In genomic region chr14:75279739-75280447, GRCh38 we compare ENCODE assay signal across 8 cellular contexts. TPM values are rescaled to one million over a fixed set of nuclear protein-coding genes. Genes with fewer than 3 reads are reported as not detected.
DNase-seq lines count a peak whose midpoint lies in the region; ATAC-seq and TF ChIP-seq lines count a peak whose summit lies in the region.

No MANE protein-coding gene starts in this region.

- H3K27ac Mint-ChIP-seq in stimulated activated effector memory CD8-positive, alpha-beta T cell treated with anti-CD3 and anti-CD28 coated beads, Interleukin-12 subunit alpha, Interleukin-12 subunit beta, amount 100 ng/mL, for 72 hours: peak overlapping the region; percentile 98

- intact Hi-C loops in ascending aorta (cut with DNase I): no loop called here

- H3K4me3 Mint-ChIP-seq in stimulated activated effector memory CD8-positive, alpha-beta T cell treated with anti-CD3 and anti-CD28 coated beads, Interleukin-12 subunit alpha, Interleukin-12 subunit beta, amount 100 ng/mL, for 72 hours: peak overlapping the region; percentile 92

- no peak for ATAC-seq in stimulated activated effector memory CD8-positive, alpha-beta T cell treated with anti-CD3 and anti-CD28 coated beads, Interleukin-12 subunit alpha, Interleukin-12 subunit beta, amount 100 ng/mL, for 72 hours
- ATAC-seq in HG02852 (IDR thresholded peaks at IDR 0.05; ENCODE audit: unreplicated experiment): no peak

- no peaks in the 10 kb centered on the region for H3K27me3 ChIP-seq in ascending aorta

- H3K4me1 ChIP-seq in ascending aorta: peaks cover 13 to 16% of the 10 kb centered on the region in 2 donors

- peaks cover 49% of the 10 kb centered on the region for H3K4me1 Mint-ChIP-seq in stimulated activated effector memory CD8-positive, alpha-beta T cell treated with anti-CD3 and anti-CD28 coated beads, Interleukin-12 subunit alpha, Interleukin-12 subunit beta, amount 100 ng/mL, for 72 hours

- DNase-seq in NCI-H1417 (lab: John Stamatoyannopoulos, UW) (peak in 2 of 3 experiments; percentile 36 to 64), NCI-H1417 treated with DMSO at 0.1 percent for 48 hours (lab: John Stamatoyannopoulos, UW) (no peak), ascending aorta (ENCODE audit: low spot score in 2 of 2) (peak in 1 of 2 donors; percentile 77), iPS-NIHi7 (ENCODE audit: extremely low spot score) (peak; percentile 21), SKM-1 (lab: John Stamatoyannopoulos, UW; ENCODE audit: unreplicated experiment) (no peak), HK-2 (ENCODE audit: unreplicated experiment) (no peak)
- no peak for DNase-seq in stimulated activated effector memory CD8-positive, alpha-beta T cell treated with anti-CD3 and anti-CD28 coated beads, Interleukin-12 subunit alpha, Interleukin-12 subunit beta, amount 100 ng/mL, for 72 hours (ENCODE audit: low spot score in 2 of 2)

- peaks cover 26 to 33% of the 10 kb centered on the region in 2 donors for H3K36me3 ChIP-seq in ascending aorta

- peak overlapping the region; percentile 95 to 100 for H3K27ac ChIP-seq in ascending aorta

- peak overlapping the region; percentile 88 to 89 for H3K4me3 ChIP-seq in ascending aorta

- no peak for TF ChIP-seq CTCF in ascending aorta (IDR thresholded peaks at IDR 0.05)

- no peaks in the 10 kb centered on the region for H3K9me3 Mint-ChIP-seq in stimulated activated effector memory CD8-positive, alpha-beta T cell treated with anti-CD3 and anti-CD28 coated beads, Interleukin-12 subunit alpha, Interleukin-12 subunit beta, amount 100 ng/mL, for 72 hours

- no peaks in the 10 kb centered on the region for H3K9me3 ChIP-seq in ascending aorta

- H3K36me3 Mint-ChIP-seq in stimulated activated effector memory CD8-positive, alpha-beta T cell treated with anti-CD3 and anti-CD28 coated beads, Interleukin-12 subunit alpha, Interleukin-12 subunit beta, amount 100 ng/mL, for 72 hours: peaks cover 51% of the 10 kb centered on the region

RNA-seq across cellular contexts. Expression of gene FOS, which starts 1.3 kb away (rescaled TPM):
- 4,268 TPM for total RNA-seq in ascending aorta

Comparison
In these comparisons a context has a peak if more than half of its experiments do, and no peak if none do; other contexts are left out.
1. DNase-seq: peak in NCI-H1417 (2 of 3) and iPS-NIHi7 (single experiment); none in NCI-H1417 treated with DMSO at 0.1 percent for 48 hours (single experiment), stimulated activated effector memory CD8-positive, alpha-beta T cell treated with anti-CD3 and anti-CD28 coated beads, Interleukin-12 subunit alpha, Interleukin-12 subunit beta, amount 100 ng/mL, for 72 hours (0 of 2), SKM-1 (single experiment) and HK-2 (single experiment).